22 cellular contexts compared by ENCODE assay signal in the genomic region with DNA sequence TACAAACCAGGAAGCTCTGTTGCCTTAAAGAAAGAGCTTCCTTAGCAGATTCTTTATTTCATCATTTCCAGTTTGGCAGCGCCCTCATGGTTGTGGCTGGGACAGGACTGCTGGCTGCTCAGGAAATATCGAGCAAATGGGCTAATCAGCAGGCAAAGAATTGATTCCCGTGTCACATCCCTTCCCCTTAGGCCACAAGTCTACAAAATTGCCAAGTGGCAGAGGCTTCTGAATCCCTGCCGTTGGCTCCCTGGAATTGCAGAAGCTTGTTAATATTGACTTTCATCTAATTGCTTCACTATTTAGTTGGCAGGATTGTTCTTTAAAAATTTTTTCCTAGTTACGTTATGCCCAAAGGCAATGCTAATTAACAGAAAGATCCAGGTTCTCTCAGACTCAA.
"Had no signal": no experiment of that assay in that cellular context is flagged by ENCODE, and none has a peak within 500 bp of the region (broad histone marks: within the 10 kb centered on the region; RNA-seq: fewer than 3 reads in every experiment).

No MANE protein-coding gene starts in this region.

- H3K27ac ChIP-seq: RWPE1 had no signal

- ATAC-seq: Panc1, PC-3, SK-N-SH treated with all-trans-retinoic acid at 6 μM for 48 hours had no signal

- DNase-seq: IMR-90; Karpas-422; KG1; MV-4-11; NCI-H1048; NCI-H1105; NCI-H1417; NCI-H1436 treated with DMSO at 0.1 percent for 48 hours; NCI-H1694; NCI-H187 treated with DMSO at 0.1 percent for 48 hours; NCI-H2029 treated with DMSO at 0.1 percent for 48 hours; NCI-H2171 treated with DMSO at 0.1 percent for 48 hours; NCI-H345; NCI-H524; NCI-H526 treated with DMSO at 0.1 percent for 48 hours; NCI-H748 treated with DMSO at 0.1 percent for 48 hours; NK-92 treated with Interleukin-12 subunit alpha and Interleukin-12 subunit beta, amount 100 ng/mL, for 24 hours; PC-3; SHP77 had no signal
